In the genomic region with DNA sequence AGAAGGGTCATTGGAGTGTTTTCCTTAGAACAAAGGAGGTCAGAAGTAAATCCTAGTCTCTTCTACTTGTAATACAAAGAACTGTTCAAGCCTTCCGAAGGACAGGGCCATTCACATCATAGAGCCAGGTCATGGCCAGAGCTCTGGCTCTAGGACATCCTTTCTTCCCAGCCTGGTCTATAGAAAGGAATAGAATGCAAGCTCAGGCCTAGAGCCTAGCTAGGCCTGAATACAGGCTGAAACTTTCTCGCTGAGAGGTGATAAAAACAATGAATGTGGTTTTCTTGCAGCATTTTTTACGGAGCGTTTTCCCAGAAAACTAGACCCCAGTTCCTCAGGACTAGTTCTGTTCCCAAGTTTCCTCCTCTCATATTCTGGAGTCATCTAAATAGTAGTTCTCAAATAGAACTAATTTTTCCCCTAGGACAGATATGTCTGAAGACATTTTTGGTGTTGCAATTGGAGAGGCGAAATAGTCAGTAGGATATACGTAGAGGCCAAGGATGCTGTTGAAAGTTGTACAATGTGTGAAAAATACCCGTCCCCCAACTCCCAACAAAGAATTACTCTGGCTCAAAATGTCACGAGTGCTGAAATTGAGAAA, we compare ENCODE assay signal across 2 cellular contexts.
TF ChIP-seq lines count a peak whose summit lies in the region.

No MANE protein-coding gene starts in this region.

TF ChIP-seq in GM23338, 12 proteins besides CTCF, POLR2A, EP300 and RAD21:
- TF ChIP-seq CREB1 (CRISPR knock-in tag; IDR thresholded peaks at IDR 0.05; ENCODE audit: low read depth) (no peak), ZNF331 (CRISPR knock-in tag; IDR thresholded peaks at IDR 0.05; ENCODE audit: low read depth) (no peak)

TF ChIP-seq in WTC11, 78 proteins besides CTCF, POLR2A, EP300 and RAD21:
- TF ChIP-seq SMAD3 (CRISPR knock-in tag; IDR thresholded peaks at IDR 0.05; ENCODE audit: borderline replicate concordance) (no peak), IRF2 (CRISPR knock-in tag; IDR thresholded peaks at IDR 0.05; ENCODE audit: borderline replicate concordance, low read depth) (no peak), ELF4 (CRISPR knock-in tag; IDR thresholded peaks at IDR 0.05; ENCODE audit: low read depth) (no peak), FOXJ3 (CRISPR knock-in tag; IDR thresholded peaks at IDR 0.05; ENCODE audit: borderline replicate concordance) (no peak), CREM (CRISPR knock-in tag; IDR thresholded peaks at IDR 0.05) (no peak), CREB1 (CRISPR knock-in tag; IDR thresholded peaks at IDR 0.05) (no peak), GRHL2 (CRISPR knock-in tag; IDR thresholded peaks at IDR 0.05; ENCODE audit: insufficient replicate concordance, severe bottlenecking) (no peak), NFE2L1 (CRISPR knock-in tag; IDR thresholded peaks at IDR 0.05) (no peak), TP53 (CRISPR knock-in tag; IDR thresholded peaks at IDR 0.05) (no peak), ZNF416 (CRISPR knock-in tag; IDR thresholded peaks at IDR 0.05) (no peak), TEAD1 (CRISPR knock-in tag; IDR thresholded peaks at IDR 0.05) (no peak)
- TF ChIP-seq, protein P1, sequence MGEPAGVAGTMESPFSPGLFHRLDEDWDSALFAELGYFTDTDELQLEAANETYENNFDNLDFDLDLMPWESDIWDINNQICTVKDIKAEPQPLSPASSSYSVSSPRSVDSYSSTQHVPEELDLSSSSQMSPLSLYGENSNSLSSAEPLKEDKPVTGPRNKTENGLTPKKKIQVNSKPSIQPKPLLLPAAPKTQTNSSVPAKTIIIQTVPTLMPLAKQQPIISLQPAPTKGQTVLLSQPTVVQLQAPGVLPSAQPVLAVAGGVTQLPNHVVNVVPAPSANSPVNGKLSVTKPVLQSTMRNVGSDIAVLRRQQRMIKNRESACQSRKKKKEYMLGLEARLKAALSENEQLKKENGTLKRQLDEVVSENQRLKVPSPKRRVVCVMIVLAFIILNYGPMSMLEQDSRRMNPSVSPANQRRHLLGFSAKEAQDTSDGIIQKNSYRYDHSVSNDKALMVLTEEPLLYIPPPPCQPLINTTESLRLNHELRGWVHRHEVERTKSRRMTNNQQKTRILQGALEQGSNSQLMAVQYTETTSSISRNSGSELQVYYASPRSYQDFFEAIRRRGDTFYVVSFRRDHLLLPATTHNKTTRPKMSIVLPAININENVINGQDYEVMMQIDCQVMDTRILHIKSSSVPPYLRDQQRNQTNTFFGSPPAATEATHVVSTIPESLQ (CRISPR knock-in tag; IDR thresholded peaks at IDR 0.05): no peak
- TF ChIP-seq, protein P2, sequence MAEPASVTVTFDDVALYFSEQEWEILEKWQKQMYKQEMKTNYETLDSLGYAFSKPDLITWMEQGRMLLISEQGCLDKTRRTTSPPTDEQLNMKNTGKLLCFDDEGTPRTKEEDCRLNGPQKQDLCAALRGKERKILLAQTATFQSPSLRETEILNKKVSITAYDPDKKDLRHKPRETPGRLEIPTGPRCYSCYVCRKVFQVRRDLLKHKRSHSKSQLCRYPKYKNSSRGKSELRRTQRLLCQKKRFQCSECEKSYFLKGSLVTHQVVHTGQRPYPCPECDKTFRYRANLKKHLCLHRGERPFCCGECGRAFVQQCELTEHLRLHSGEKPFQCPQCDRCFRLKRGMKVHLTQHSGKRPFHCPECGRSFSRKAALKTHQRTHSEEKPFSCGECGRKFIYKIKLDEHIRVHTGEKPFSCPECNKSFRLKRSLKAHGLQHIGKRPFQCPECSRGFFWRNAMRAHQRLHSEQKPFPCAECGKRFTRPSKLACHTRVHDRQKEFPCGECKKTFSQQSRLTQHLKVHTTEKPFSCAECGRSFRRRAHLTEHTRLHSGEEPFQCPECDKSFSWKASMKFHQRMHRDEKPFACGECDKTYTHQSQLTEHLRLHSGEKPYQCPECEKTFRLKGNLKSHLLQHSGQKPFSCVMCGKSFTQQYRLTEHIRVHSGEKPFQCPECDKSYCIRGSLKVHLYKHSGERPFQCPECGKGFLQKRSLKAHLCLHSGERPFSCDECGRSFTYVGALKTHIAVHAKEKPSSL (CRISPR knock-in tag; conservative IDR thresholded peaks at IDR 0.05): no peak
- TF ChIP-seq, protein P3, sequence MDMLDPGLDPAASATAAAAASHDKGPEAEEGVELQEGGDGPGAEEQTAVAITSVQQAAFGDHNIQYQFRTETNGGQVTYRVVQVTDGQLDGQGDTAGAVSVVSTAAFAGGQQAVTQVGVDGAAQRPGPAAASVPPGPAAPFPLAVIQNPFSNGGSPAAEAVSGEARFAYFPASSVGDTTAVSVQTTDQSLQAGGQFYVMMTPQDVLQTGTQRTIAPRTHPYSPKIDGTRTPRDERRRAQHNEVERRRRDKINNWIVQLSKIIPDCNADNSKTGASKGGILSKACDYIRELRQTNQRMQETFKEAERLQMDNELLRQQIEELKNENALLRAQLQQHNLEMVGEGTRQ (CRISPR knock-in tag; IDR thresholded peaks at IDR 0.05): no peak
